Comparison of ENCODE assay signal across 14 cellular contexts in genomic region chr1:246677842-246678241, GRCh38.
"Had no signal": no experiment of that assay in that cellular context is flagged by ENCODE, and none has a peak within 500 bp of the region (broad histone marks: within the 10 kb centered on the region; RNA-seq: fewer than 3 reads in every experiment).

No MANE protein-coding gene starts in this region.

- H3K36me3 ChIP-seq: WERI-Rb-1 had no signal

- H3K27ac Mint-ChIP-seq: activated CD4-positive, alpha-beta memory T cell treated with anti-CD3 and anti-CD28 coated beads, Interleukin-2, amount 10 ng/mL, durations not matched to agents 7 days and 5 days; activated CD4-positive, alpha-beta T cell treated with anti-CD3 and anti-CD28 coated beads for 36 hours; activated naive CD8-positive, alpha-beta T cell treated with anti-CD3 and anti-CD28 coated beads, Interleukin-2, amount 10 ng/mL, durations not matched to agents 7 days and 5 days; T-cell had no signal

- H3K27me3 ChIP-seq: stomach, vagina had no signal

- H3K9me3 ChIP-seq: stomach, vagina had no signal

- FAIRE-seq: bronchial epithelial cell, frontal cortex, kidney had no signal

- H3K4me1 Mint-ChIP-seq: activated CD4-positive, alpha-beta memory T cell treated with anti-CD3 and anti-CD28 coated beads, Interleukin-2, amount 10 ng/mL, durations not matched to agents 7 days and 5 days; activated CD4-positive, alpha-beta T cell treated with anti-CD3 and anti-CD28 coated beads for 36 hours; activated naive CD8-positive, alpha-beta T cell treated with anti-CD3 and anti-CD28 coated beads, Interleukin-2, amount 10 ng/mL, durations not matched to agents 7 days and 5 days; naive thymus-derived CD8-positive, alpha-beta T cell; T-cell had no signal

- H3K27ac ChIP-seq: stomach, vagina, WERI-Rb-1 had no signal

- H3K9me3 Mint-ChIP-seq: activated CD4-positive, alpha-beta memory T cell treated with anti-CD3 and anti-CD28 coated beads, Interleukin-2, amount 10 ng/mL, durations not matched to agents 7 days and 5 days; activated naive CD8-positive, alpha-beta T cell treated with anti-CD3 and anti-CD28 coated beads, Interleukin-2, amount 10 ng/mL, durations not matched to agents 7 days and 5 days had no signal

- H3K4me1 ChIP-seq: stomach had no signal

- H3K4me3 ChIP-seq: stomach, vagina had no signal

- ATAC-seq: activated CD4-positive, alpha-beta T cell treated with anti-CD3 and anti-CD28 coated beads for 36 hours; naive thymus-derived CD8-positive, alpha-beta T cell; T-cell had no signal

- DNase-seq: activated CD4-positive, alpha-beta memory T cell treated with anti-CD3 and anti-CD28 coated beads, Interleukin-2, amount 10 ng/mL, durations not matched to agents 7 days and 5 days; activated CD4-positive, alpha-beta T cell treated with anti-CD3 and anti-CD28 coated beads for 36 hours; activated naive CD8-positive, alpha-beta T cell treated with anti-CD3 and anti-CD28 coated beads, Interleukin-2, amount 10 ng/mL, durations not matched to agents 7 days and 5 days; anterior cingulate cortex; naive thymus-derived CD8-positive, alpha-beta T cell; occipital lobe; stimulated activated CD4-positive, alpha-beta T cell treated with anti-CD3 and anti-CD28 coated beads, Interleukin-4, amount 100 ng/mL, for 4 hours; stomach; T-cell; WERI-Rb-1 had no signal

- H3K27me3 Mint-ChIP-seq: activated CD4-positive, alpha-beta memory T cell treated with anti-CD3 and anti-CD28 coated beads, Interleukin-2, amount 10 ng/mL, durations not matched to agents 7 days and 5 days; activated CD4-positive, alpha-beta T cell treated with anti-CD3 and anti-CD28 coated beads for 36 hours; activated naive CD8-positive, alpha-beta T cell treated with anti-CD3 and anti-CD28 coated beads, Interleukin-2, amount 10 ng/mL, durations not matched to agents 7 days and 5 days; naive thymus-derived CD8-positive, alpha-beta T cell; T-cell had no signal

- H3K4me3 Mint-ChIP-seq: activated CD4-positive, alpha-beta memory T cell treated with anti-CD3 and anti-CD28 coated beads, Interleukin-2, amount 10 ng/mL, durations not matched to agents 7 days and 5 days; activated CD4-positive, alpha-beta T cell treated with anti-CD3 and anti-CD28 coated beads for 36 hours; activated naive CD8-positive, alpha-beta T cell treated with anti-CD3 and anti-CD28 coated beads, Interleukin-2, amount 10 ng/mL, durations not matched to agents 7 days and 5 days; naive thymus-derived CD8-positive, alpha-beta T cell; T-cell had no signal
